ENCODE assay signal across 23 cellular contexts in genomic region chr7:2665359-2665791, GRCh38. TPM values are rescaled to one million over a fixed set of nuclear protein-coding genes. Genes with fewer than 3 reads are reported as not detected.
DNase-seq lines count a peak whose midpoint lies in the region; ATAC-seq and TF ChIP-seq lines count a peak whose summit lies in the region.
"Had no signal": no experiment of that assay in that cellular context is flagged by ENCODE, and none has a peak within 500 bp of the region (broad histone marks: within the 10 kb centered on the region; RNA-seq: fewer than 3 reads in every experiment).

No MANE protein-coding gene starts in this region.

- 0 out of 2 replicates have a peak, but pooled peaks cover under 1% of the 10 kb centered on the region for H3K4me1 ChIP-seq in PC-9 (replicated peaks; ENCODE audit: insufficient read depth)

- intact Hi-C loops in activated CD8-positive, alpha-beta T cell treated with anti-CD3 and anti-CD28 coated beads for 36 hours (cut with micrococcal nuclease), result no loop called here
- intact Hi-C loops in PC-9 (cut with micrococcal nuclease; ENCODE audit: unreplicated experiment), result no loop called here

- H2AFZ ChIP-seq in PC-9, result no peak overlapping the region

- TF ChIP-seq CTCF in activated CD8-positive, alpha-beta T cell treated with anti-CD3 and anti-CD28 coated beads for 36 hours (IDR thresholded peaks at IDR 0.05), result no peak
- TF ChIP-seq CTCF in WTC11 (IDR thresholded peaks at IDR 0.05) (no peak), PC-9 (conservative IDR thresholded peaks at IDR 0.05) (no peak)

- no TSS peak for BruUV-seq in PC-9 (replicated peaks; lab: Mats Ljungman, UMichigan)

- H3K36me3 ChIP-seq in H7 (replicated peaks; ENCODE audit: control insufficient read depth, insufficient read depth, low read length), result no peaks in the 10 kb centered on the region; the same call in none of the 2 replicates
- H3K36me3 ChIP-seq in PC-9 (ENCODE audit: low read depth), result no peaks in the 10 kb centered on the region

- DNase-seq in activated CD8-positive, alpha-beta T cell treated with anti-CD3 and anti-CD28 coated beads for 36 hours, result peak; percentile 22
- DNase-seq in activated CD8-positive, alpha-beta T cell treated with anti-CD3 and anti-CD28 coated beads, Interleukin-2, amount 10 ng/mL, durations not matched to agents 7 days and 5 days, result no peak
- DNase-seq in H7 (peak; percentile 81), WTC11 (ENCODE audit: low spot score) (no peak), retina (peak; percentile 38), PC-9 (no peak), amygdala (lab: John Stamatoyannopoulos, UW) (no peak)
- DNase-seq: activated CD4-positive, alpha-beta T cell treated with anti-CD3 and anti-CD28 coated beads, Interleukin-2, amount 10 ng/mL, durations not matched to agents 24 days and 14 days; DMS153; GDM1; immature natural killer cell; Karpas-422; NCI-H1048; NCI-H2107; NCI-H526 treated with DMSO at 0.1 percent for 48 hours; SIG-M5 had no signal

- no peaks in the 10 kb centered on the region for H3K36me3 Mint-ChIP-seq in activated CD8-positive, alpha-beta T cell treated with anti-CD3 and anti-CD28 coated beads for 36 hours (ENCODE audit: low read depth)
- no peaks in the 10 kb centered on the region for H3K36me3 Mint-ChIP-seq in activated CD8-positive, alpha-beta T cell treated with anti-CD3 and anti-CD28 coated beads, Interleukin-2, amount 10 ng/mL, durations not matched to agents 7 days and 5 days (ENCODE audit: low read depth)
- no peaks in the 10 kb centered on the region for H3K36me3 Mint-ChIP-seq in WTC11
- H3K36me3 Mint-ChIP-seq: activated naive CD8-positive, alpha-beta T cell; immature natural killer cell had no signal

- H3K27me3 ChIP-seq in H7 (ENCODE audit: control insufficient read depth, insufficient read depth, low read length), result no peaks in the 10 kb centered on the region
- no peaks in the 10 kb centered on the region for H3K27me3 ChIP-seq in PC-9 (ENCODE audit: insufficient read depth, low read depth)
- H3K27me3 ChIP-seq: dorsolateral prefrontal cortex, testis had no signal

- no peak overlapping the region for H3K4me2 ChIP-seq in PC-9

- POLR2A ChIA-PET in activated CD8-positive, alpha-beta T cell treated with anti-CD3 and anti-CD28 coated beads for 36 hours (lab: Charles Lee), result no interaction called here
- POLR2A ChIA-PET in activated CD8-positive, alpha-beta T cell treated with anti-CD3 and anti-CD28 coated beads, Interleukin-2, amount 10 ng/mL, durations not matched to agents 7 days and 5 days (lab: Charles Lee), result interaction anchor here (0.7 kb wide), 1 partner anchor 42 kb away, joined by 3 read pairs; no protein-coding TSS in a partner anchor
- POLR2A ChIA-PET in WTC11 (lab: Charles Lee) (interaction anchor here (0.6 kb wide), 1 partner anchor 260 kb away, joined by 3 read pairs; no protein-coding TSS in a partner anchor), PC-9 (lab: Charles Lee; ENCODE audit: unreplicated experiment) (interaction anchor here (0.6 kb wide), 1 partner anchor 34 kb away, joined by 3 read pairs; the partner anchor contains the start of gene TTYH3)

- no peak for ATAC-seq in activated CD8-positive, alpha-beta T cell treated with anti-CD3 and anti-CD28 coated beads for 36 hours
- ATAC-seq in activated CD8-positive, alpha-beta T cell treated with anti-CD3 and anti-CD28 coated beads, Interleukin-2, amount 10 ng/mL, durations not matched to agents 7 days and 5 days, result no peak
- ATAC-seq in WTC11, result peak; percentile 13
- ATAC-seq in GM18498 (IDR thresholded peaks at IDR 0.05; ENCODE audit: unreplicated experiment), result no peak

- H4K20me1 ChIP-seq in PC-9 (ENCODE audit: insufficient read depth), result peaks cover 2% of the 10 kb centered on the region; the same call in 1 of the 2 replicates

- H3K4me3 ChIP-seq in H7 (ENCODE audit: insufficient read depth, low read depth, low read length), result no peak overlapping the region
- H3K4me3 ChIP-seq in PC-9, result no peak overlapping the region
- H3K4me3 ChIP-seq: dorsolateral prefrontal cortex had no signal

- H3K4me3 Mint-ChIP-seq in activated CD8-positive, alpha-beta T cell treated with anti-CD3 and anti-CD28 coated beads for 36 hours, result no peak overlapping the region
- H3K4me3 Mint-ChIP-seq in activated CD8-positive, alpha-beta T cell treated with anti-CD3 and anti-CD28 coated beads, Interleukin-2, amount 10 ng/mL, durations not matched to agents 7 days and 5 days, result no peak overlapping the region
- H3K4me3 Mint-ChIP-seq in WTC11, result no peak overlapping the region
- H3K4me3 Mint-ChIP-seq: activated CD4-positive, alpha-beta T cell treated with anti-CD3 and anti-CD28 coated beads, Interleukin-2, amount 10 ng/mL, durations not matched to agents 24 days and 14 days; activated naive CD8-positive, alpha-beta T cell; central memory CD8-positive, alpha-beta T cell had no signal

- CTCF ChIA-PET in activated CD8-positive, alpha-beta T cell treated with anti-CD3 and anti-CD28 coated beads for 36 hours (lab: Charles Lee), result interaction anchor here (11.9 kb wide), 1 partner anchor 47 kb away, joined by 249 read pairs; no protein-coding TSS in a partner anchor
- CTCF ChIA-PET in activated CD8-positive, alpha-beta T cell treated with anti-CD3 and anti-CD28 coated beads, Interleukin-2, amount 10 ng/mL, durations not matched to agents 7 days and 5 days (lab: Charles Lee), result interaction anchor here (10.1 kb wide), 1 partner anchor 42 kb away, joined by 189 read pairs; no protein-coding TSS in a partner anchor
- CTCF ChIA-PET in WTC11 (lab: Charles Lee) (interaction anchor here (0.7 to 8.7 kb wide), 8 partner anchors 14 to 234 kb away, joined by 3 to 98 read pairs (median 8); no protein-coding TSS in a partner anchor), PC-9 (lab: Charles Lee) (interaction anchor here (0.7 to 1.1 kb wide), 2 partner anchors 29 to 63 kb away, joined by 3 to 10 read pairs; no protein-coding TSS in a partner anchor)

- H3F3A ChIP-seq in PC-9 (ENCODE audit: insufficient read depth, low read depth), result no peaks in the 10 kb centered on the region; the same call in 1 of the 2 replicates

- H3K9me3 ChIP-seq in PC-9 (ENCODE audit: insufficient read depth, low read depth), result no peaks in the 10 kb centered on the region
- H3K9me3 ChIP-seq: testis had no signal

- no peaks in the 10 kb centered on the region for H3K9me3 Mint-ChIP-seq in activated CD8-positive, alpha-beta T cell treated with anti-CD3 and anti-CD28 coated beads for 36 hours
- no peaks in the 10 kb centered on the region for H3K9me3 Mint-ChIP-seq in activated CD8-positive, alpha-beta T cell treated with anti-CD3 and anti-CD28 coated beads, Interleukin-2, amount 10 ng/mL, durations not matched to agents 7 days and 5 days (ENCODE audit: insufficient read depth)
- no peaks in the 10 kb centered on the region for H3K9me3 Mint-ChIP-seq in WTC11
- H3K9me3 Mint-ChIP-seq: activated CD4-positive, alpha-beta T cell treated with anti-CD3 and anti-CD28 coated beads, Interleukin-2, amount 10 ng/mL, durations not matched to agents 24 days and 14 days; activated T-helper 2 cell treated with anti-CD3 and anti-CD28 coated beads, Interferon-gamma antibody, Interleukin-2, Interleukin-4, amounts not matched to agents 10 μg/mL and 5 μg/mL and 100 μg/mL, durations not matched to agents 14 hours and 24 hours and 36 hours; central memory CD8-positive, alpha-beta T cell; immature natural killer cell had no signal

- H3K4me1 Mint-ChIP-seq in activated CD8-positive, alpha-beta T cell treated with anti-CD3 and anti-CD28 coated beads for 36 hours (ENCODE audit: low read depth), result peaks cover 2% of the 10 kb centered on the region
- H3K4me1 Mint-ChIP-seq in activated CD8-positive, alpha-beta T cell treated with anti-CD3 and anti-CD28 coated beads, Interleukin-2, amount 10 ng/mL, durations not matched to agents 7 days and 5 days (ENCODE audit: low read depth), result peaks cover 6% of the 10 kb centered on the region
- H3K4me1 Mint-ChIP-seq in WTC11, result peaks cover 6% of the 10 kb centered on the region; the same call in 1 of the 2 replicates
- H3K4me1 Mint-ChIP-seq: activated CD4-positive, alpha-beta T cell treated with anti-CD3 and anti-CD28 coated beads, Interleukin-2, amount 10 ng/mL, durations not matched to agents 24 days and 14 days had no signal

- no peak overlapping the region for H3K27ac Mint-ChIP-seq in activated CD8-positive, alpha-beta T cell treated with anti-CD3 and anti-CD28 coated beads for 36 hours
- no peak overlapping the region for H3K27ac Mint-ChIP-seq in activated CD8-positive, alpha-beta T cell treated with anti-CD3 and anti-CD28 coated beads, Interleukin-2, amount 10 ng/mL, durations not matched to agents 7 days and 5 days
- H3K27ac Mint-ChIP-seq in WTC11, result no peak overlapping the region
- H3K27ac Mint-ChIP-seq: activated CD4-positive, alpha-beta T cell treated with anti-CD3 and anti-CD28 coated beads, Interleukin-2, amount 10 ng/mL, durations not matched to agents 24 days and 14 days; activated naive CD8-positive, alpha-beta T cell; activated T-helper 2 cell treated with anti-CD3 and anti-CD28 coated beads, Interferon-gamma antibody, Interleukin-2, Interleukin-4, amounts not matched to agents 10 μg/mL and 5 μg/mL and 100 μg/mL, durations not matched to agents 14 hours and 24 hours and 36 hours; immature natural killer cell had no signal

- H3K27me3 Mint-ChIP-seq in activated CD8-positive, alpha-beta T cell treated with anti-CD3 and anti-CD28 coated beads for 36 hours, result peaks cover 11% of the 10 kb centered on the region
- H3K27me3 Mint-ChIP-seq in activated CD8-positive, alpha-beta T cell treated with anti-CD3 and anti-CD28 coated beads, Interleukin-2, amount 10 ng/mL, durations not matched to agents 7 days and 5 days (ENCODE audit: low read depth), result peaks cover 16% of the 10 kb centered on the region
- H3K27me3 Mint-ChIP-seq in WTC11 (ENCODE audit: low read depth), result peaks cover 11% of the 10 kb centered on the region

- no peaks in the 10 kb centered on the region for H3K9me2 ChIP-seq in PC-9 (ENCODE audit: insufficient read depth)

- H3K79me2 ChIP-seq in PC-9 (ENCODE audit: low read depth), result no peaks in the 10 kb centered on the region

- no peak overlapping the region for H3K27ac ChIP-seq in PC-9
- H3K27ac ChIP-seq: dorsolateral prefrontal cortex, epithelial cell of prostate, testis had no signal

TF ChIP-seq in WTC11, 78 proteins besides CTCF, POLR2A, EP300 and RAD21 (continues in another document):
- TF ChIP-seq TCF7 (CRISPR knock-in tag; IDR thresholded peaks at IDR 0.05; ENCODE audit: low read depth), result no peak

RNA-seq across cellular contexts. Expression of gene AMZ1, which starts 22.6 kb away (rescaled TPM):
- total RNA-seq in activated CD8-positive, alpha-beta T cell treated with anti-CD3 and anti-CD28 coated beads for 36 hours, result under 1 TPM; 0.11 to 0.14 TPM
- not detected for total RNA-seq in activated CD8-positive, alpha-beta T cell treated with anti-CD3 and anti-CD28 coated beads, Interleukin-2, amount 10 ng/mL, durations not matched to agents 7 days and 5 days
- 0.07 TPM in 1 of 2 replicates, not detected in the other for total RNA-seq in H7 (2014; rRNA removed; shearing (Covaris generic))
- 0.85 to 1.4 TPM (median 1.4 TPM) in 3 replicates for total RNA-seq in WTC11 (2021)
- total RNA-seq in PC-9 (2021), result 0.50 TPM in 1 of 2 replicates, not detected in the other
- total RNA-seq: activated CD4-positive, alpha-beta T cell treated with anti-CD3 and anti-CD28 coated beads, Interleukin-2, amount 10 ng/mL, durations not matched to agents 24 days and 14 days had no signal

RNA-seq across cellular contexts. Expression of gene TTYH3, which starts 33.6 kb away (rescaled TPM):
- 10 to 100 TPM; 30.3 to 32.3 TPM for total RNA-seq in activated CD8-positive, alpha-beta T cell treated with anti-CD3 and anti-CD28 coated beads for 36 hours
- 10 to 100 TPM; 37.0 to 37.7 TPM for total RNA-seq in activated CD8-positive, alpha-beta T cell treated with anti-CD3 and anti-CD28 coated beads, Interleukin-2, amount 10 ng/mL, durations not matched to agents 7 days and 5 days
- total RNA-seq in H7 (2014; rRNA removed; shearing (Covaris generic)), result 50.2 and 53.5 TPM in 2 replicates
- total RNA-seq in WTC11 (2021) (178 to 190 TPM (median 181 TPM) in 3 replicates), PC-9 (2021) (109 and 114 TPM in 2 replicates)

Comparison
In these comparisons a context has a peak if more than half of its experiments do, and no peak if none do; other contexts are left out.
1. DNase-seq: peak in activated CD8-positive, alpha-beta T cell treated with anti-CD3 and anti-CD28 coated beads for 36 hours (single experiment), H7 (single experiment) and retina (single experiment); none in activated CD8-positive, alpha-beta T cell treated with anti-CD3 and anti-CD28 coated beads, Interleukin-2, amount 10 ng/mL, durations not matched to agents 7 days and 5 days (single experiment), WTC11 (single experiment), PC-9 (0 of 2) and amygdala (0 of 56).